Comparison of ENCODE assay signal across 13 cellular contexts in genomic region chr1:158933621-158934020, GRCh38. TPM values are rescaled to one million over a fixed set of nuclear protein-coding genes. Genes with fewer than 3 reads are reported as not detected.
DNase-seq lines count a peak whose midpoint lies in the region; ATAC-seq and TF ChIP-seq lines count a peak whose summit lies in the region.
"Had no signal": no experiment of that assay in that cellular context is flagged by ENCODE, and none has a peak within 500 bp of the region (broad histone marks: within the 10 kb centered on the region; RNA-seq: fewer than 3 reads in every experiment).

No MANE protein-coding gene starts in this region.

- TF ChIP-seq CTCF in GM13977 (IDR thresholded peaks at IDR 0.05; ENCODE audit: extremely low read depth, insufficient read depth, missing control alignments) (no peak), glutamatergic neuron (IDR thresholded peaks at IDR 0.05; ENCODE audit: partially characterized antibody, unreplicated experiment) (no peak)

- H2BK15ac ChIP-seq in mesenchymal stem cell (ENCODE audit: low read depth, poor library complexity, severe bottlenecking), result no peak overlapping the region

- H3K27ac ChIP-seq in mesenchymal stem cell (ENCODE audit: low read length, poor library complexity, severe bottlenecking), result no peak overlapping the region

- no peak overlapping the region for H2AK5ac ChIP-seq in mesenchymal stem cell (ENCODE audit: low read length, severe bottlenecking)

- in situ Hi-C loops in GM13977 (cut with MboI; ENCODE audit: low pct_unique_long_range_greater_than_20kb, low sequenced_read_pairs, unreplicated experiment), result no loop called here

- H3K27me3 Mint-ChIP-seq in T-helper 17 cell (no peaks in the 10 kb centered on the region), glutamatergic neuron (ENCODE audit: unreplicated experiment) (no peaks in the 10 kb centered on the region)

- H3K36me3 Mint-ChIP-seq in T-helper 17 cell (ENCODE audit: low read depth) (peaks cover 9% of the 10 kb centered on the region), glutamatergic neuron (ENCODE audit: unreplicated experiment) (no peaks in the 10 kb centered on the region)

- no CpG with 5 or more reads among the region's 1 CpG for WGBS in mesenchymal stem cell

- H3K27ac Mint-ChIP-seq in T-helper 17 cell (peak overlapping the region; percentile 97), glutamatergic neuron (ENCODE audit: unreplicated experiment) (no peak overlapping the region)

- no peak overlapping the region for H3K4me2 ChIP-seq in mesenchymal stem cell (ENCODE audit: low read length, poor library complexity, severe bottlenecking)
- H3K4me2 ChIP-seq: smooth muscle cell had no signal

- no peak overlapping the region for H2AFZ ChIP-seq in mesenchymal stem cell (ENCODE audit: low read depth, low read length)

- H3K9ac ChIP-seq in mesenchymal stem cell (ENCODE audit: low read length), result peak overlapping the region; percentile 70

- H3K14ac ChIP-seq in mesenchymal stem cell (ENCODE audit: low read length in 2 of 2), result no peak overlapping the region

- H4K91ac ChIP-seq in mesenchymal stem cell (ENCODE audit: low read length), result no peak overlapping the region

- H2BK5ac ChIP-seq in mesenchymal stem cell (ENCODE audit: low read depth, low read length, poor library complexity, severe bottlenecking), result no peak overlapping the region

- H3K9me3 ChIP-seq in T-helper 17 cell (ENCODE audit: control insufficient read depth, low read length, poor library complexity, severe bottlenecking) (no peaks in the 10 kb centered on the region), mesenchymal stem cell (ENCODE audit: control insufficient read depth, low read length) (no peaks in the 10 kb centered on the region)

- H3K4ac ChIP-seq in mesenchymal stem cell (ENCODE audit: low read depth in 1 of 2, low read length in 2 of 2), result no peak overlapping the region

- no peaks in the 10 kb centered on the region for H3K4me1 ChIP-seq in mesenchymal stem cell (ENCODE audit: control insufficient read depth, insufficient read depth, low read depth, low read length)

- H3K27me3 ChIP-seq in mesenchymal stem cell (ENCODE audit: control insufficient read depth in 1 of 2, insufficient read depth in 1 of 2, low read length in 2 of 2), result no peaks in the 10 kb centered on the region

- H2BK12ac ChIP-seq in mesenchymal stem cell (ENCODE audit: low read length in 2 of 2), result no peak overlapping the region

- H3K4me1 Mint-ChIP-seq in T-helper 17 cell (peaks cover 34% of the 10 kb centered on the region), glutamatergic neuron (ENCODE audit: low read depth, unreplicated experiment) (no peaks in the 10 kb centered on the region)

- H3K4me3 Mint-ChIP-seq in T-helper 17 cell, result peak overlapping the region; percentile 97
- H3K4me3 Mint-ChIP-seq in glutamatergic neuron (ENCODE audit: unreplicated experiment), result no peak overlapping the region

- H3K79me1 ChIP-seq in mesenchymal stem cell (replicated peaks; ENCODE audit: low read length, poor library complexity, severe bottlenecking), result no peaks in the 10 kb centered on the region

- DNase-seq in GM13977 (ENCODE audit: low spot score), result peak; percentile 52
- no peak for DNase-seq in T-helper 17 cell
- DNase-seq in mesenchymal stem cell, result no peak
- no peak for DNase-seq in glutamatergic neuron
- DNase-seq in NCI-H524 (lab: John Stamatoyannopoulos, UW), result no peak
- DNase-seq: activated CD4-positive, alpha-beta T cell treated with anti-CD3 and anti-CD28 coated beads for 1 hour; GDM1; mesendoderm; NCI-H2107 had no signal

- ATAC-seq in GM21529 (IDR thresholded peaks at IDR 0.05; ENCODE audit: unreplicated experiment) (peak; percentile 61), T-helper 17 cell (no peak), GM18861 (IDR thresholded peaks at IDR 0.05; ENCODE audit: unreplicated experiment) (no peak)

- H4K8ac ChIP-seq in mesenchymal stem cell (ENCODE audit: low read length), result no peak overlapping the region

- H2BK120ac ChIP-seq in mesenchymal stem cell (ENCODE audit: low read depth, low read length), result no peak overlapping the region

- no peak overlapping the region for H3K23ac ChIP-seq in mesenchymal stem cell (ENCODE audit: low read length in 2 of 2)

- H3K18ac ChIP-seq in mesenchymal stem cell (ENCODE audit: low read depth in 1 of 2, low read length in 2 of 2), result no peak overlapping the region

- no peaks in the 10 kb centered on the region for H3K36me3 ChIP-seq in mesenchymal stem cell (ENCODE audit: control insufficient read depth in 1 of 2, insufficient read depth in 2 of 2, low read depth in 1 of 2, low read length in 2 of 2)

- peak overlapping the region in 1 of 2 experiments; percentile 40 for H3K4me3 ChIP-seq in mesenchymal stem cell (ENCODE audit: insufficient read depth in 1 of 2, low read depth in 1 of 2, low read length in 2 of 2)
- H3K4me3 ChIP-seq: smooth muscle cell had no signal

- no peaks in the 10 kb centered on the region for H3K9me3 Mint-ChIP-seq in glutamatergic neuron (ENCODE audit: unreplicated experiment)

RNA-seq across cellular contexts. Expression of gene PYHIN1, which starts 2.3 kb away (rescaled TPM):
- 10 to 100 TPM; 42.1 to 48.1 TPM for total RNA-seq in T-helper 17 cell
- 0.06 TPM for polyA plus RNA-seq in mesenchymal stem cell (2013, experiment 1 of 2)
- 0.10 TPM for polyA plus RNA-seq in mesenchymal stem cell (2013, experiment 2 of 2)
- total RNA-seq in glutamatergic neuron (ENCODE audit: unreplicated experiment), result not detected
- total RNA-seq: osteocyte had no signal
- polyA plus RNA-seq: smooth muscle cell had no signal

Comparison
In these comparisons a context has a peak if more than half of its experiments do, and no peak if none do; other contexts are left out.
1. RNA of gene PYHIN1, which starts 2.3 kb away (total RNA-seq): 42.1 to 48.1 TPM in T-helper 17 cell; not detected in glutamatergic neuron (single experiment); every median in the first group is over 10 times any median in the second.